In the genomic region with DNA sequence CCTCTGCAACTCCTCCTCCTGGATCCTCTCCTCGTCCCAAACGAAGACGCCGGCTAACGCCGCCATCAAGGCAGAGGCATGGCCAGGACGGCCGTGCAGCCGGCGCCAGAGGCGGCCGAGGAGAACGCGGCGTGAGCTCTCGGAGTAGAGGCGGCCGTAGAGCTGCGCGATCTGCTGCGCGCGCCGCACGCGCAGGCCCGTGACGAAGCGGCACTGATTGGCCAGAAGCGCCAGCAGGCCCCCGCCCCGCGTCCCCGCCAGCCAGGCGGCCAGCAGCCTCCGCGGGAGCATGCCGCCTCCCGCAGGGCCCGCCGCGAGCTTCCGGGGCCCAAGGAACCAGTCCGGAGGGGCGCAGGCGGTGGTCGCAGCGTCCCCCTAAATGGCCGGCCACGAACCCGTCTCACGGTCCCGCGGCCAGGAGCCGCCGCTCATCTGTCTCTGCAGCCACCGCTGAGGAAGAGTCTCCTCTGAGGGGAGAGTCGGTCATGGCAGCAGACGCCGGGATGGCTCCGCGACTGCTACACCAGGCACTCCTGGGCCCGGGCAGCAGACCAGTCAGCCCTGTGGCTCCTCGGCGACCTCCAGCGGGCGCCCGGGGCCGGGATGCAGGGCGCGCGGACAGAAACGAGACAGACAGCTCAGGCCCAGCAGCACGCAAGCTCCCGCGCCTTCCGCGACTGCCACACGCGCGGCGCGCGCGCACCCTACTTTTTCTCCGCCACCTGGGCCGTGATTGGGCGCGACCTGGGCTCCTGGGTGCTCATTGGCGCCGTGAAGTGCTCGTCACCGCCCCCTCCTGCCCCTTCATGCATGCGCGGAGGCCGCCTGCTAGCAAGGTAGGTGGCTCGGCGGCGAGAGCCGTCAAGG, we compare ENCODE assay signal across 8 cellular contexts. TPM values are rescaled to one million over a fixed set of nuclear protein-coding genes. Genes with fewer than 3 reads are reported as not detected.
DNase-seq lines count a peak whose midpoint lies in the region; ATAC-seq and TF ChIP-seq lines count a peak whose summit lies in the region.

Gene STARD7, minus strand, starts transcription at position 684 of the 867 bp plus-strand sequence. Its CDS starts 393 bp downstream, at position 291.

- TF ChIP-seq RAD21 in liver (IDR thresholded peaks at IDR 0.05), result no peak

- peak within 1 kb of the TSS; percentile 92 to 98 for H3K27ac ChIP-seq in liver (ENCODE audit: low read depth in 1 of 2, low read length in 2 of 2)

- ATAC-seq in GM19395 (IDR thresholded peaks at IDR 0.05; ENCODE audit: unreplicated experiment), result peak; percentile 85
- ATAC-seq in HG03565 (IDR thresholded peaks at IDR 0.05; ENCODE audit: unreplicated experiment), result peak; percentile 64

- no peaks in the 10 kb centered on the region for H3K9me3 ChIP-seq in liver (ENCODE audit: control insufficient read depth in 4 of 4, low read length in 3 of 4)

- peak; percentile 98 for DNase-seq in CD1c-positive myeloid dendritic cell (ENCODE audit: extremely low spot score)
- DNase-seq in NCI-H82 (lab: John Stamatoyannopoulos, UW), result peak; percentile 99
- DNase-seq in activated CD4-positive, alpha-beta T cell treated with anti-CD3 and anti-CD28 coated beads, Interleukin-2, amount 50 U/mL, for 48 hours, result peak; percentile 98 to 99
- DNase-seq in dermis microvascular lymphatic vessel endothelial cell (ENCODE audit: low read depth in 2 of 2), result peak; percentile 94 to 98
- peak; percentile 98 for DNase-seq in stimulated activated CD4-positive, alpha-beta T cell treated with anti-CD3 and anti-CD28 coated beads, Interleukin-4, amount 100 ng/mL, for 24 hours

- H3K4me3 ChIP-seq in liver (ENCODE audit: low read depth in 1 of 3, low read length in 3 of 3), result peak within 1 kb of the TSS; percentile 86 to 95 (median 92)

- H3K27me3 ChIP-seq in liver (ENCODE audit: control insufficient read depth in 4 of 4, insufficient read depth in 4 of 4, low read length in 3 of 4), result no peaks in the 10 kb centered on the region

- H3K4me1 ChIP-seq in liver (ENCODE audit: control insufficient read depth in 4 of 4, insufficient read depth in 4 of 4, low read length in 3 of 4), result peaks cover 18 to 43% (median 37%) of the 10 kb centered on the region in 4 donors

- no peaks in the 10 kb centered on the region for H3K36me3 ChIP-seq in liver (ENCODE audit: control insufficient read depth in 4 of 4, insufficient read depth in 3 of 4, low read depth in 1 of 4, low read length in 3 of 4)

- H3K9ac ChIP-seq in liver (ENCODE audit: low read depth in 1 of 2, low read length in 2 of 2), result peak within 1 kb of the TSS; percentile 57 to 98

- TF ChIP-seq CTCF in liver (IDR thresholded peaks at IDR 0.05; ENCODE audit: low read depth, low read length, missing input control), result no peak

- under 1% methylated on average over 100 of the region's 100 CpGs for WGBS in liver

TF ChIP-seq in liver, 16 proteins besides CTCF, POLR2A, EP300 and RAD21:
- TF ChIP-seq, protein P1, sequence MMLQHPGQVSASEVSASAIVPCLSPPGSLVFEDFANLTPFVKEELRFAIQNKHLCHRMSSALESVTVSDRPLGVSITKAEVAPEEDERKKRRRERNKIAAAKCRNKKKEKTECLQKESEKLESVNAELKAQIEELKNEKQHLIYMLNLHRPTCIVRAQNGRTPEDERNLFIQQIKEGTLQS (IDR thresholded peaks at IDR 0.05), result no peak
- TF ChIP-seq NR2F2 (IDR thresholded peaks at IDR 0.05), result no peak
- TF ChIP-seq TAF1 (conservative IDR thresholded peaks at IDR 0.05), result peak; percentile 45
- peak; percentile 31 to 32 for TF ChIP-seq RXRA (IDR thresholded peaks at IDR 0.05)
- peak; percentile 91 for TF ChIP-seq SP1 (IDR thresholded peaks at IDR 0.05)
- TF ChIP-seq, protein P2, sequence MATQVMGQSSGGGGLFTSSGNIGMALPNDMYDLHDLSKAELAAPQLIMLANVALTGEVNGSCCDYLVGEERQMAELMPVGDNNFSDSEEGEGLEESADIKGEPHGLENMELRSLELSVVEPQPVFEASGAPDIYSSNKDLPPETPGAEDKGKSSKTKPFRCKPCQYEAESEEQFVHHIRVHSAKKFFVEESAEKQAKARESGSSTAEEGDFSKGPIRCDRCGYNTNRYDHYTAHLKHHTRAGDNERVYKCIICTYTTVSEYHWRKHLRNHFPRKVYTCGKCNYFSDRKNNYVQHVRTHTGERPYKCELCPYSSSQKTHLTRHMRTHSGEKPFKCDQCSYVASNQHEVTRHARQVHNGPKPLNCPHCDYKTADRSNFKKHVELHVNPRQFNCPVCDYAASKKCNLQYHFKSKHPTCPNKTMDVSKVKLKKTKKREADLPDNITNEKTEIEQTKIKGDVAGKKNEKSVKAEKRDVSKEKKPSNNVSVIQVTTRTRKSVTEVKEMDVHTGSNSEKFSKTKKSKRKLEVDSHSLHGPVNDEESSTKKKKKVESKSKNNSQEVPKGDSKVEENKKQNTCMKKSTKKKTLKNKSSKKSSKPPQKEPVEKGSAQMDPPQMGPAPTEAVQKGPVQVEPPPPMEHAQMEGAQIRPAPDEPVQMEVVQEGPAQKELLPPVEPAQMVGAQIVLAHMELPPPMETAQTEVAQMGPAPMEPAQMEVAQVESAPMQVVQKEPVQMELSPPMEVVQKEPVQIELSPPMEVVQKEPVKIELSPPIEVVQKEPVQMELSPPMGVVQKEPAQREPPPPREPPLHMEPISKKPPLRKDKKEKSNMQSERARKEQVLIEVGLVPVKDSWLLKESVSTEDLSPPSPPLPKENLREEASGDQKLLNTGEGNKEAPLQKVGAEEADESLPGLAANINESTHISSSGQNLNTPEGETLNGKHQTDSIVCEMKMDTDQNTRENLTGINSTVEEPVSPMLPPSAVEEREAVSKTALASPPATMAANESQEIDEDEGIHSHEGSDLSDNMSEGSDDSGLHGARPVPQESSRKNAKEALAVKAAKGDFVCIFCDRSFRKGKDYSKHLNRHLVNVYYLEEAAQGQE (IDR thresholded peaks at IDR 0.05), result peak; percentile 60
- TF ChIP-seq, protein P3, sequence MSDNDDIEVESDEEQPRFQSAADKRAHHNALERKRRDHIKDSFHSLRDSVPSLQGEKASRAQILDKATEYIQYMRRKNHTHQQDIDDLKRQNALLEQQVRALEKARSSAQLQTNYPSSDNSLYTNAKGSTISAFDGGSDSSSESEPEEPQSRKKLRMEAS (IDR thresholded peaks at IDR 0.05), result peak; percentile 41
- TF ChIP-seq EGR1 (IDR thresholded peaks at IDR 0.05; ENCODE audit: low read depth in 2 of 2), result peak; percentile 91 to 96

RNA-seq across cellular contexts. Expression of gene STARD7, which starts in this region (rescaled TPM):
- total RNA-seq in dermis microvascular lymphatic vessel endothelial cell (238 and 252 TPM in 2 replicates), liver (100 to 1,000 TPM in 1 of 2 donors, 10 to 100 TPM in 1; 72.0 to 120 TPM)
- 10 to 100 TPM; 42.9 to 47.4 TPM for polyA plus RNA-seq in liver

Comparison
In these comparisons a context has a peak if more than half of its experiments do, and no peak if none do; other contexts are left out.
1. Peak in every context shown above with its lines: DNase-seq, ATAC-seq, H3K4me3 ChIP-seq and H3K27ac ChIP-seq.